8 cellular contexts compared by ENCODE assay signal in the genomic region with DNA sequence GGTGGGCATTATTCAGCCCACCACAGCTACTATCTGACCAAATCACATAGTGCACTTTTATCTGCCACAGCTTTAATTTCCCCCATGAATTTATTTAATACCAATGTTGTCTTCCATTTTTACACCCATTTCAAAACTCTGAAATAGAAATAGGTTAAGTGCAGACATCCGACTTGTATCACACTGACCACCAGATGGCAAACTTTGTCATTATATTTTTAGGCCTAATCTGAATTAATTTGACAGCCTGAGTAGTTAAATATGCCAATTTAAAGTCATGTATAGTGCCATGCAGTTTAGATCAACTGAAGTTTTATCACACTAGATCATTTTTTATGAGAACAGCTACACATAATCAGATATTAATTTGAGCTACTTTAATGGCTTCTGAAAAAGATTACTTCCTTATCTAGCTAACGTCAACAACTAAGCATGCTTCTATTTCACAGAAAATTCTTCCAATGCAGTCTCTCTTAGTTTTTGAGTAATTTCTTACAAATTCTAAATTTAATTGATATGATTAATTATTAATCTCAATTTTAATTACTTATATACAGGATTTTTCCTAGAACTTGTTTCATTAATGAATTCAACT.
A peak's percentile ranks its signal among the peaks of the same experiment; 100 is the strongest.
DNase-seq lines count a peak whose midpoint lies in the region; ATAC-seq, FAIRE-seq and TF ChIP-seq lines count a peak whose summit lies in the region.

No MANE protein-coding gene starts in this region.

- H3K9me3 Mint-ChIP-seq in glutamatergic neuron (ENCODE audit: unreplicated experiment), result no peaks in the 10 kb centered on the region

- H3K4me3 ChIP-seq in ACC112 (ENCODE audit: low read depth, low read length) (no peak overlapping the region), ovary (no peak overlapping the region)

- no peaks in the 10 kb centered on the region for H3K79me2 ChIP-seq in ACC112 (ENCODE audit: control insufficient read depth, insufficient read depth, low read length, unreplicated experiment)

- H3K4me1 ChIP-seq in ACC112 (ENCODE audit: control insufficient read depth, insufficient read depth, low read length, unreplicated experiment), result peaks cover 5% of the 10 kb centered on the region
- no peaks in the 10 kb centered on the region for H3K4me1 ChIP-seq in ovary (ENCODE audit: insufficient read depth)

- H3K36me3 ChIP-seq in ACC112 (ENCODE audit: insufficient read depth, low read length) (no peaks in the 10 kb centered on the region), ovary (no peaks in the 10 kb centered on the region)

- peak overlapping the region; percentile 53 for H2AFZ ChIP-seq in ACC112 (ENCODE audit: low read length, unreplicated experiment)

- intact Hi-C loops in ovary (cut with DNase I), result no loop called here

- ATAC-seq in GM19351 (IDR thresholded peaks at IDR 0.05; ENCODE audit: unreplicated experiment) (peak; percentile 65), GM19328 (IDR thresholded peaks at IDR 0.05; ENCODE audit: unreplicated experiment) (no peak), GM18519 (IDR thresholded peaks at IDR 0.05; ENCODE audit: low FRiP score, unreplicated experiment) (no peak)

- no peak for TF ChIP-seq EP300 in ovary (IDR thresholded peaks at IDR 0.05)

- no peaks in the 10 kb centered on the region for H3K27me3 Mint-ChIP-seq in glutamatergic neuron (ENCODE audit: unreplicated experiment)

- TF ChIP-seq POLR2A in ovary (IDR thresholded peaks at IDR 0.05), result no peak

- H3K4me1 Mint-ChIP-seq in glutamatergic neuron (ENCODE audit: low read depth, unreplicated experiment), result no peaks in the 10 kb centered on the region

- FAIRE-seq in RCC 7860 (lab: Jason Lieb, UNC) (peak; percentile 76), frontal cortex (lab: Jason Lieb, UNC) (no peak)

- no peaks in the 10 kb centered on the region for H3K36me3 Mint-ChIP-seq in glutamatergic neuron (ENCODE audit: unreplicated experiment)

- no peak overlapping the region for H3K4me3 Mint-ChIP-seq in glutamatergic neuron (ENCODE audit: unreplicated experiment)

- peak; percentile 45 for DNase-seq in RCC 7860 (ENCODE audit: low spot score)
- DNase-seq in glutamatergic neuron, result no peak
- no peak for DNase-seq in ovary
- no peak for DNase-seq in frontal cortex (ENCODE audit: low spot score in 2 of 2)

- TF ChIP-seq CTCF in glutamatergic neuron (IDR thresholded peaks at IDR 0.05; ENCODE audit: partially characterized antibody, unreplicated experiment), result peak; percentile 74
- TF ChIP-seq CTCF in ovary (IDR thresholded peaks at IDR 0.05), result peak in 1 of 3 donors; percentile 15

- 70 to 78% (median 70%) methylated on average over 2 of the region's 2 CpGs for WGBS in ovary, 3 donors

- H3K27ac Mint-ChIP-seq in glutamatergic neuron (ENCODE audit: unreplicated experiment), result no peak overlapping the region

- H3K27ac ChIP-seq in ACC112 (ENCODE audit: low read depth, low read length), result no peak overlapping the region
- no peak overlapping the region for H3K27ac ChIP-seq in ovary

- H3K27me3 ChIP-seq in ACC112 (ENCODE audit: insufficient read depth, low read length), result no peaks in the 10 kb centered on the region
- H3K27me3 ChIP-seq in ovary, result no peaks in the 10 kb centered on the region

- no peaks in the 10 kb centered on the region for H3K9me3 ChIP-seq in ovary
